Comparison of ENCODE assay signal across 27 cellular contexts in genomic region chr5:6490246-6490645, GRCh38. TPM values are rescaled to one million over a fixed set of nuclear protein-coding genes. Genes with fewer than 3 reads are reported as not detected.
"Had no signal": no experiment of that assay in that cellular context is flagged by ENCODE, and none has a peak within 500 bp of the region (broad histone marks: within the 10 kb centered on the region; RNA-seq: fewer than 3 reads in every experiment).

No MANE protein-coding gene starts in this region.

- H3K4me3 Mint-ChIP-seq: activated CD4-positive, alpha-beta memory T cell treated with anti-CD3 and anti-CD28 coated beads, Interleukin-2, amount 10 ng/mL, durations not matched to agents 7 days and 5 days; activated CD4-positive, alpha-beta T cell treated with anti-CD3 and anti-CD28 coated beads for 36 hours; activated CD4-positive, alpha-beta T cell treated with anti-CD3 and anti-CD28 coated beads, Interleukin-2, amount 10 ng/mL, durations not matched to agents 7 days and 5 days; activated naive CD4-positive, alpha-beta T cell treated with anti-CD3 and anti-CD28 coated beads, Interleukin-2, amount 10 ng/mL, durations not matched to agents 7 days and 5 days; activated naive CD8-positive, alpha-beta T cell treated with anti-CD3 and anti-CD28 coated beads, Interleukin-2, amount 10 ng/mL, durations not matched to agents 7 days and 5 days; activated T-cell treated with anti-CD3 and anti-CD28 coated beads, Interleukin-2, amount 50 U/mL, for 24 hours; activated T-cell treated with anti-CD3 and anti-CD28 coated beads, Interleukin-2, amount 50 U/mL, for 72 hours; effector memory CD8-positive, alpha-beta T cell had no signal

- DNase-seq: activated CD4-positive, alpha-beta memory T cell treated with anti-CD3 and anti-CD28 coated beads, Interleukin-2, amount 10 ng/mL, durations not matched to agents 7 days and 5 days; activated CD4-positive, alpha-beta T cell treated with anti-CD3 and anti-CD28 coated beads for 36 hours; activated CD4-positive, alpha-beta T cell treated with anti-CD3 and anti-CD28 coated beads, Interleukin-2, amount 10 ng/mL, durations not matched to agents 7 days and 5 days; activated CD4-positive, alpha-beta T cell treated with anti-CD3 and anti-CD28 coated beads, Interleukin-2, amount 50 U/mL, for 4 hours; activated CD4-positive, CD25-positive, alpha-beta regulatory T cell; activated CD4-positive, CD25-positive, alpha-beta regulatory T cell treated with anti-CD3 and anti-CD28 coated beads, Interleukin-2, amount 50 U/mL, for 72 hours; activated CD8-positive, alpha-beta memory T cell treated with anti-CD3 and anti-CD28 coated beads, Interleukin-2, amount 50 U/mL, for 48 hours; activated gamma-delta T cell; activated naive CD4-positive, alpha-beta T cell; activated naive CD4-positive, alpha-beta T cell treated with anti-CD3 and anti-CD28 coated beads, Interleukin-2, amount 10 ng/mL, durations not matched to agents 7 days and 5 days; activated naive CD8-positive, alpha-beta T cell treated with anti-CD3 and anti-CD28 coated beads, Interleukin-2, amount 10 ng/mL, durations not matched to agents 7 days and 5 days; activated T-cell treated with anti-CD3 and anti-CD28 coated beads for 4 hours; activated T-cell treated with anti-CD3 and anti-CD28 coated beads, Interleukin-2, amount 50 U/mL, for 24 hours; activated T-cell treated with anti-CD3 and anti-CD28 coated beads, Interleukin-2, amount 50 U/mL, for 72 hours; brain microvascular endothelial cell; cortex of kidney; dermis blood vessel endothelial cell; effector CD4-positive, alpha-beta T cell; effector memory CD8-positive, alpha-beta T cell; erythroblast; foreskin keratinocyte; T-helper 2 cell had no signal

- ATAC-seq: activated CD4-positive, alpha-beta T cell treated with anti-CD3 and anti-CD28 coated beads for 36 hours; activated naive CD4-positive, alpha-beta T cell treated with anti-CD3 and anti-CD28 coated beads, Interleukin-2, amount 50 U/mL, for 72 hours; activated T-cell treated with anti-CD3 and anti-CD28 coated beads, Interleukin-2, amount 50 U/mL, for 72 hours; effector memory CD8-positive, alpha-beta T cell; foreskin keratinocyte; gastroesophageal sphincter had no signal

- H3K36me3 ChIP-seq: brain microvascular endothelial cell, gastroesophageal sphincter had no signal

- H3K27ac Mint-ChIP-seq: activated CD4-positive, alpha-beta memory T cell treated with anti-CD3 and anti-CD28 coated beads, Interleukin-2, amount 10 ng/mL, durations not matched to agents 7 days and 5 days; activated CD4-positive, alpha-beta T cell treated with anti-CD3 and anti-CD28 coated beads for 36 hours; activated CD4-positive, alpha-beta T cell treated with anti-CD3 and anti-CD28 coated beads, Interleukin-2, amount 10 ng/mL, durations not matched to agents 7 days and 5 days; activated naive CD4-positive, alpha-beta T cell treated with anti-CD3 and anti-CD28 coated beads, Interleukin-2, amount 10 ng/mL, durations not matched to agents 7 days and 5 days; activated naive CD4-positive, alpha-beta T cell treated with anti-CD3 and anti-CD28 coated beads, Interleukin-2, amount 50 U/mL, for 72 hours; activated naive CD8-positive, alpha-beta T cell treated with anti-CD3 and anti-CD28 coated beads, Interleukin-2, amount 10 ng/mL, durations not matched to agents 7 days and 5 days; activated T-cell treated with anti-CD3 and anti-CD28 coated beads, Interleukin-2, amount 50 U/mL, for 24 hours; activated T-cell treated with anti-CD3 and anti-CD28 coated beads, Interleukin-2, amount 50 U/mL, for 72 hours; effector memory CD8-positive, alpha-beta T cell had no signal

- H3K9me3 Mint-ChIP-seq: activated CD4-positive, alpha-beta memory T cell treated with anti-CD3 and anti-CD28 coated beads, Interleukin-2, amount 10 ng/mL, durations not matched to agents 7 days and 5 days; activated CD4-positive, alpha-beta T cell treated with anti-CD3 and anti-CD28 coated beads, Interleukin-2, amount 10 ng/mL, durations not matched to agents 7 days and 5 days; activated naive CD4-positive, alpha-beta T cell treated with anti-CD3 and anti-CD28 coated beads, Interleukin-2, amount 10 ng/mL, durations not matched to agents 7 days and 5 days; activated naive CD4-positive, alpha-beta T cell treated with anti-CD3 and anti-CD28 coated beads, Interleukin-2, amount 50 U/mL, for 72 hours; activated naive CD8-positive, alpha-beta T cell treated with anti-CD3 and anti-CD28 coated beads, Interleukin-2, amount 10 ng/mL, durations not matched to agents 7 days and 5 days; activated T-cell treated with anti-CD3 and anti-CD28 coated beads, Interleukin-2, amount 50 U/mL, for 24 hours; activated T-cell treated with anti-CD3 and anti-CD28 coated beads, Interleukin-2, amount 50 U/mL, for 72 hours; effector memory CD8-positive, alpha-beta T cell had no signal

- H3K27ac ChIP-seq: ascending aorta, brain microvascular endothelial cell, esophagus muscularis mucosa, foreskin keratinocyte, gastroesophageal sphincter had no signal

- H3K4me3 ChIP-seq: ascending aorta, esophagus muscularis mucosa, gastroesophageal sphincter had no signal

- H3K27me3 ChIP-seq: ascending aorta, brain microvascular endothelial cell, foreskin keratinocyte had no signal

- H3K4me1 ChIP-seq: foreskin keratinocyte, gastroesophageal sphincter had no signal

- H3K9me3 ChIP-seq: ascending aorta, esophagus muscularis mucosa, gastroesophageal sphincter had no signal

- H3K36me3 Mint-ChIP-seq: activated naive CD4-positive, alpha-beta T cell treated with anti-CD3 and anti-CD28 coated beads, Interleukin-2, amount 50 U/mL, for 72 hours; activated naive CD8-positive, alpha-beta T cell treated with anti-CD3 and anti-CD28 coated beads, Interleukin-2, amount 10 ng/mL, durations not matched to agents 7 days and 5 days had no signal

RNA-seq across cellular contexts. Expression of gene UBE2QL1, which starts 41.6 kb away (rescaled TPM):
- total RNA-seq: activated CD4-positive, alpha-beta T cell treated with anti-CD3 and anti-CD28 coated beads for 36 hours; activated CD4-positive, alpha-beta T cell treated with anti-CD3 and anti-CD28 coated beads, Interleukin-2, amount 10 ng/mL, durations not matched to agents 7 days and 5 days; activated naive CD4-positive, alpha-beta T cell treated with anti-CD3 and anti-CD28 coated beads, Interleukin-2, amount 50 U/mL, for 72 hours; activated naive CD8-positive, alpha-beta T cell treated with anti-CD3 and anti-CD28 coated beads, Interleukin-2, amount 10 ng/mL, durations not matched to agents 7 days and 5 days; bronchial epithelial cell; foreskin keratinocyte had no signal
- polyA plus RNA-seq: foreskin keratinocyte had no signal
